Comparison of ENCODE assay signal across 20 cellular contexts in the genomic region with DNA sequence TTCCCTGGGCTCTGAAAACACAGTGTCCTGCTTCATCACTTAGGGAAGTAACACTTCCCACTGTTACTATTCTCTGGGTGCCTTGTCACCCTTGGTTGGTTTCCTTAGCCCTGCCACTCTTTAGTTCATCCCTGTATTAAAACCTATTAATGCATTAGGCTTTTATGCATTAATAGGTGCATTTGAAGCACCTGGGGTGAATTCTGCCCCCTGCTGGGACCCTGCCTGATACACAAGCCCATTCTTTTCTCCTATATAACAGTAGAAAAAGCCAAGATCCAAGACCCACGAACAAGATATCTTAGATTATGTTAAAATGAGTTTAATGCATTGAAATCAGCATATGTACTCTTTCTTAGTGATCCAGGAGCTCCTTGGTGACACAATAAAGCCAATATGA.
"Had no signal": no experiment of that assay in that cellular context is flagged by ENCODE, and none has a peak within 500 bp of the region (broad histone marks: within the 10 kb centered on the region; RNA-seq: fewer than 3 reads in every experiment).

No MANE protein-coding gene starts in this region.

- DNase-seq: activated CD4-positive, alpha-beta T cell treated with anti-CD3 and anti-CD28 coated beads, Interleukin-2, amount 50 U/mL, for 4 hours; activated effector memory CD4-positive, alpha-beta T cell treated with anti-CD3 and anti-CD28 coated beads, Interleukin-2, amount 50 U/mL, for 16 hours; activated naive CD4-positive, alpha-beta T cell treated with anti-CD3 and anti-CD28 coated beads, Interleukin-2, amount 10 ng/mL, durations not matched to agents 7 days and 5 days; amygdala; erythroblast; glutamatergic neuron; immature natural killer cell; kidney glomerular epithelial cell; left lung; natural killer cell; stimulated activated CD4-positive, alpha-beta T cell treated with anti-CD3 and anti-CD28 coated beads, Interleukin-4, amount 100 ng/mL, for 1 hour; stimulated activated naive CD4-positive, alpha-beta T cell; testis; trophoblast cell; uterus had no signal

- H3K27ac Mint-ChIP-seq: activated naive CD4-positive, alpha-beta T cell treated with anti-CD3 and anti-CD28 coated beads, Interleukin-2, amount 10 ng/mL, durations not matched to agents 7 days and 5 days; immature natural killer cell; mesothelial cell of epicardium; natural killer cell; T-helper 2 cell treated with Interferon-gamma antibody and Interleukin-4, amounts not matched to agents 5 μg/mL and 100 μg/mL, for 36 hours; WTC11 had no signal

- ATAC-seq: left lung, natural killer cell, WTC11 had no signal

- H2AFZ ChIP-seq: hepatocyte had no signal

- H3K4me3 ChIP-seq: hepatocyte, left lung, prostate gland, testis, uterus had no signal

- H3K9me3 Mint-ChIP-seq: immature natural killer cell; mesothelial cell of epicardium; natural killer cell; T-helper 2 cell treated with Interferon-gamma antibody and Interleukin-4, amounts not matched to agents 5 μg/mL and 100 μg/mL, for 36 hours; WTC11 had no signal

- H3K36me3 Mint-ChIP-seq: activated naive CD4-positive, alpha-beta T cell treated with anti-CD3 and anti-CD28 coated beads, Interleukin-2, amount 10 ng/mL, durations not matched to agents 7 days and 5 days; immature natural killer cell; mesothelial cell of epicardium; natural killer cell; WTC11 had no signal

- H3K4me1 Mint-ChIP-seq: activated naive CD4-positive, alpha-beta T cell treated with anti-CD3 and anti-CD28 coated beads, Interleukin-2, amount 10 ng/mL, durations not matched to agents 7 days and 5 days; immature natural killer cell; mesothelial cell of epicardium; natural killer cell had no signal

- H3K4me1 ChIP-seq: left lung, prostate gland, testis, uterus had no signal

- H3K79me2 ChIP-seq: hepatocyte had no signal

- H3K36me3 ChIP-seq: left lung, prostate gland, uterus had no signal

- H3K9me3 ChIP-seq: left lung, prostate gland, testis, uterus had no signal

- H3K27ac ChIP-seq: hepatocyte, left lung, prostate gland, testis, uterus had no signal

- H3K4me2 ChIP-seq: hepatocyte had no signal

- H3K4me3 Mint-ChIP-seq: activated naive CD4-positive, alpha-beta T cell treated with anti-CD3 and anti-CD28 coated beads, Interleukin-2, amount 10 ng/mL, durations not matched to agents 7 days and 5 days; immature natural killer cell; mesothelial cell of epicardium; natural killer cell; T-helper 2 cell treated with Interferon-gamma antibody and Interleukin-4, amounts not matched to agents 5 μg/mL and 100 μg/mL, for 36 hours; WTC11 had no signal

- H3K27me3 ChIP-seq: testis, uterus had no signal

- H3K27me3 Mint-ChIP-seq: activated naive CD4-positive, alpha-beta T cell treated with anti-CD3 and anti-CD28 coated beads, Interleukin-2, amount 10 ng/mL, durations not matched to agents 7 days and 5 days had no signal
